ENCODE assay signal across 9 cellular contexts in genomic region chr19:58033741-58034475, GRCh38. TPM values are rescaled to one million over a fixed set of nuclear protein-coding genes. Genes with fewer than 3 reads are reported as not detected.
DNase-seq lines count a peak whose midpoint lies in the region; ATAC-seq and TF ChIP-seq lines count a peak whose summit lies in the region.
"Had no signal": no experiment of that assay in that cellular context is flagged by ENCODE, and none has a peak within 500 bp of the region (broad histone marks: within the 10 kb centered on the region; RNA-seq: fewer than 3 reads in every experiment).

Gene ZSCAN1, plus strand, starts transcription at chr19:58034025. Its CDS starts 3,812 bp downstream, at chr19:58037837.

- peak in 2 of 3 donors; percentile 25 to 33 for TF ChIP-seq POLR2A in body of pancreas (IDR thresholded peaks at IDR 0.05)

- no peaks in the 10 kb centered on the region for H3K4me1 ChIP-seq in ACC112 (ENCODE audit: control insufficient read depth, insufficient read depth, low read length, unreplicated experiment)
- peaks cover 9% of the 10 kb centered on the region for H3K4me1 ChIP-seq in body of pancreas
- no peaks in the 10 kb centered on the region for H3K4me1 ChIP-seq in Karpas-422 (ENCODE audit: low read length)

- H3K4me2 ChIP-seq in Karpas-422 (ENCODE audit: low read depth, low read length, poor library complexity, severe bottlenecking) = no peak within 1 kb of the TSS

- 0 out of 2 replicates have a peak within 1 kb of the TSS, but pooled peaks have one; percentile 25 for H3K4me3 ChIP-seq in ACC112 (ENCODE audit: low read depth, low read length)
- H3K4me3 ChIP-seq in body of pancreas = no peak within 1 kb of the TSS
- H3K4me3 ChIP-seq in iPS-11a (ENCODE audit: low read depth, low read length) = peak within 1 kb of the TSS; percentile 53
- no peak within 1 kb of the TSS for H3K4me3 ChIP-seq in Karpas-422 (ENCODE audit: low read length)

- H2AFZ ChIP-seq in ACC112 (ENCODE audit: low read length, unreplicated experiment) (no peak within 1 kb of the TSS), Karpas-422 (ENCODE audit: low read length) (no peak within 1 kb of the TSS)

- 2 to 3% methylated on average over 25 to 76 of the region's 101 CpGs for WGBS in body of pancreas, 2 donors

- intact Hi-C loops in body of pancreas (cut with DNase I) = no loop called here
- intact Hi-C loops in sciatic nerve (cut with DNase I) = no loop called here

- peaks cover 0 to 2% (median 0%) of the 10 kb centered on the region in 3 donors for H3K9me3 ChIP-seq in body of pancreas
- H3K9me3 ChIP-seq in Karpas-422 (ENCODE audit: low read length) = peaks cover 19% of the 10 kb centered on the region

- H3K36me3 ChIP-seq in ACC112 (ENCODE audit: insufficient read depth, low read length) (no peaks in the 10 kb centered on the region), body of pancreas (replicated peaks in 1 of 2; ENCODE audit: insufficient read depth in 1 of 2, low read depth in 2 of 2) (no peaks in the 10 kb centered on the region), Karpas-422 (ENCODE audit: insufficient read depth, low read length) (no peaks in the 10 kb centered on the region)

- no peak within 1 kb of the TSS for H3K9ac ChIP-seq in Karpas-422 (ENCODE audit: low read length)

- no peaks in the 10 kb centered on the region for H3K79me2 ChIP-seq in ACC112 (ENCODE audit: control insufficient read depth, insufficient read depth, low read length, unreplicated experiment)
- no peaks in the 10 kb centered on the region for H3K79me2 ChIP-seq in Karpas-422 (ENCODE audit: low read length)

- peak; percentile 95 for ATAC-seq in body of pancreas
- ATAC-seq in sciatic nerve = peak; percentile 98
- ATAC-seq in GM21360 (IDR thresholded peaks at IDR 0.05; ENCODE audit: unreplicated experiment) = no peak
- no peak for ATAC-seq in HG02759 (IDR thresholded peaks at IDR 0.05; ENCODE audit: unreplicated experiment)

- no peaks in the 10 kb centered on the region for H3K9me2 ChIP-seq in Karpas-422 (replicated peaks; ENCODE audit: insufficient read depth, low read length)

- H3K27me3 ChIP-seq in ACC112 (ENCODE audit: insufficient read depth, low read length) (peaks cover 13% of the 10 kb centered on the region; the same call in 1 of the 2 replicates), body of pancreas (no peaks in the 10 kb centered on the region), Karpas-422 (ENCODE audit: low read length) (no peaks in the 10 kb centered on the region)

- H3K27ac ChIP-seq in ACC112 (ENCODE audit: low read depth, low read length) (no peak within 1 kb of the TSS), body of pancreas (peak within 1 kb of the TSS in 3 of 4 donors; percentile 26 to 66 (median 59)), Karpas-422 (ENCODE audit: low read length) (no peak within 1 kb of the TSS)

- H4K20me1 ChIP-seq in Karpas-422 (ENCODE audit: insufficient read depth, low read depth, low read length) = no peaks in the 10 kb centered on the region

- no peak for TF ChIP-seq CTCF in body of pancreas (IDR thresholded peaks at IDR 0.05)

- DNase-seq in NCI-H1930 (lab: John Stamatoyannopoulos, UW) = peak; percentile 91 to 97
- peak; percentile 82 to 91 (median 89) for DNase-seq in body of pancreas
- DNase-seq in sciatic nerve (ENCODE audit: low spot score) = peak; percentile 81
- no peak for DNase-seq in Karpas-422

RNA-seq across cellular contexts. Expression of gene ZSCAN1, which starts in this region (rescaled TPM):
- total RNA-seq in body of pancreas (not detected), sciatic nerve (0.40 TPM)
- total RNA-seq in Karpas-422 (2014; rRNA removed; shearing (Covaris generic); ENCODE audit: low replicate concordance) = not detected in 2 replicates
- total RNA-seq: subcutaneous adipose tissue had no signal

Comparison
In these comparisons a context has a peak if more than half of its experiments do, and no peak if none do; other contexts are left out.
1. Peak in DNase-seq, ATAC-seq and H3K27ac ChIP-seq in body of pancreas; RNA of the gene not detected or under 1 TPM.
2. Peak in DNase-seq and ATAC-seq in sciatic nerve; RNA of the gene not detected or under 1 TPM.
3. H3K4me3 ChIP-seq: peak in ACC112 (single experiment) and iPS-11a (single experiment); none in body of pancreas (0 of 2) and Karpas-422 (single experiment).